In genomic region chr10:29949411-29950011, GRCh38 we compare ENCODE assay signal across 11 cellular contexts.
DNase-seq lines count a peak whose midpoint lies in the region; ATAC-seq, FAIRE-seq and TF ChIP-seq lines count a peak whose summit lies in the region.
"Had no signal": no experiment of that assay in that cellular context is flagged by ENCODE, and none has a peak within 500 bp of the region (broad histone marks: within the 10 kb centered on the region; RNA-seq: fewer than 3 reads in every experiment).

No MANE protein-coding gene starts in this region.

- no peak for ATAC-seq in GM19397 (IDR thresholded peaks at IDR 0.05; ENCODE audit: unreplicated experiment)
- ATAC-seq: stimulated activated naive B cell treated with anti-CD40 and anti-IgM and Interleukin-4, amounts not matched to agents 10 μg/mL and 1 μg/mL and 100 μg/mL, for 72 hours had no signal

- no peak overlapping the region for H3K4me3 ChIP-seq in esophagus muscularis mucosa
- H3K4me3 ChIP-seq in sigmoid colon = no peak overlapping the region

- peak; percentile 94 for DNase-seq in EL
- DNase-seq in RCC 7860 (ENCODE audit: low spot score) = peak; percentile 92
- DNase-seq in esophagus muscularis mucosa (ENCODE audit: extremely low spot score) = no peak
- no peak for DNase-seq in sigmoid colon
- no peak for DNase-seq in stimulated activated CD4-positive, alpha-beta T cell treated with anti-CD3 and anti-CD28 coated beads, Interleukin-2, amount 100 ng/mL, for 48 hours
- no peak for DNase-seq in NCI-H345 (lab: John Stamatoyannopoulos, UW)
- DNase-seq in retina = no peak
- DNase-seq: cortex of kidney; nephron progenitor cell; stimulated activated naive B cell treated with anti-CD40 and anti-IgM and Interleukin-4, amounts not matched to agents 10 μg/mL and 1 μg/mL and 100 μg/mL, for 72 hours had no signal

- H3K27ac ChIP-seq in esophagus muscularis mucosa (replicated peaks in 1 of 4) (peak overlapping the region; percentile 81 to 87 (median 84)), sigmoid colon (peak overlapping the region in 3 of 4 donors; percentile 30 to 84 (median 83))

- TF ChIP-seq EP300 in esophagus muscularis mucosa (IDR thresholded peaks at IDR 0.05) (no peak), sigmoid colon (IDR thresholded peaks at IDR 0.05) (no peak)

- TF ChIP-seq POLR2A in esophagus muscularis mucosa (IDR thresholded peaks at IDR 0.05; ENCODE audit: low read depth) = no peak
- TF ChIP-seq POLR2A in sigmoid colon (IDR thresholded peaks at IDR 0.05) = no peak

- H3K36me3 ChIP-seq in esophagus muscularis mucosa (no peaks in the 10 kb centered on the region), sigmoid colon (no peaks in the 10 kb centered on the region)

- intact Hi-C loops in esophagus muscularis mucosa (cut with DNase I) = no loop called here
- intact Hi-C loops in sigmoid colon (cut with DNase I) = loop anchor here (5.0 kb wide), 1 partner anchor 77 kb away; no protein-coding TSS in a partner anchor

- 20% methylated on average over 5 of the region's 5 CpGs for WGBS in esophagus muscularis mucosa
- 51 to 58% methylated on average over 5 of the region's 5 CpGs for WGBS in sigmoid colon, 2 donors

- no peaks in the 10 kb centered on the region for H3K9me3 ChIP-seq in esophagus muscularis mucosa
- H3K9me3 ChIP-seq in sigmoid colon = no peaks in the 10 kb centered on the region

- H3K27me3 ChIP-seq in esophagus muscularis mucosa (no peaks in the 10 kb centered on the region), sigmoid colon (no peaks in the 10 kb centered on the region)

- TF ChIP-seq CTCF in esophagus muscularis mucosa (IDR thresholded peaks at IDR 0.05) = no peak
- no peak for TF ChIP-seq CTCF in sigmoid colon (IDR thresholded peaks at IDR 0.05)

- peaks cover 38 to 81% (median 68%) of the 10 kb centered on the region in 4 donors for H3K4me1 ChIP-seq in esophagus muscularis mucosa
- peaks cover 0 to 35% (median 26%) of the 10 kb centered on the region in 4 donors for H3K4me1 ChIP-seq in sigmoid colon

- FAIRE-seq in RCC 7860 (lab: Jason Lieb, UNC) = peak; percentile 98

Comparison
In these comparisons a context has a peak if more than half of its experiments do, and no peak if none do; other contexts are left out.
1. DNase-seq: peak in EL (single experiment) and RCC 7860 (single experiment); none in esophagus muscularis mucosa (single experiment), sigmoid colon (single experiment), stimulated activated CD4-positive, alpha-beta T cell treated with anti-CD3 and anti-CD28 coated beads, Interleukin-2, amount 100 ng/mL, for 48 hours (0 of 2), NCI-H345 (single experiment) and retina (single experiment).